ENCODE assay signal across 23 cellular contexts in the genomic region with DNA sequence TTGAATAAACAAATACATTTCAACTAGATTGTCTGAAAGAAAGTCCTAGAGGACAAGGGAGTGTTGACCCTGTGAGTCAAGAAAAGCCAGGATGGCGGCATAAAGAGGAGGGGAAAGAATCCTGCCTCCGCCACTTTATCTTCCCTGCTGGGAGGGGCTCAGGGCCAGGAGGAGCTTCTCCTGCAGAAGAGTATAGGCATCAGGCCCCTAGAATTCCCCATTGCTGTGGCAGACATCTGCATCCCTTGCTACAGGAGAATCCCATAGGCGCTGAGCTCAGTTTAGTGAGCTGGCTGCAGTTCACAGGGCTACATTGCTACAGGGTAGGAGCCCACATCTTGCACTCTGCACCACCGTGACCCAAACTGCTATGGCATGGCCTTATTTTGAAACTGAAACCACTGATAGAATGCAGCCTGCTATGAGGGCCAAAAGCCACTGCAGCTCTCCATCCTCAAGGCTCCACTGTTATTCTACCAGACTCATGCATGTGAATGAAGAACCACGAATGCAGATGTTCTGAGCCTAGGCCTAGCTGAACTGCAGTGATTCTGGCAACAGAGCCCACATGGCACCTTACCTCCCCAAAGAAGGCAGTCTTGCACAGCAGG.
"Had no signal": no experiment of that assay in that cellular context is flagged by ENCODE, and none has a peak within 500 bp of the region (broad histone marks: within the 10 kb centered on the region; RNA-seq: fewer than 3 reads in every experiment).

No MANE protein-coding gene starts in this region.

- H3K4me3 ChIP-seq: esophagus muscularis mucosa, hepatocyte, prostate gland, right atrium auricular region, spleen, thoracic aorta, upper lobe of left lung had no signal

- H3K27ac ChIP-seq: esophagus muscularis mucosa, hepatocyte, prostate gland, right atrium auricular region, spleen, thoracic aorta, upper lobe of left lung had no signal

- H3K27me3 ChIP-seq: esophagus muscularis mucosa, hepatocyte, right atrium auricular region, spleen, upper lobe of left lung had no signal

- H3K4me1 ChIP-seq: esophagus muscularis mucosa, prostate gland, right atrium auricular region, spleen, upper lobe of left lung had no signal

- H2AFZ ChIP-seq: hepatocyte had no signal

- H3K36me3 Mint-ChIP-seq: activated CD4-positive, alpha-beta memory T cell treated with anti-CD3 and anti-CD28 coated beads for 36 hours had no signal

- H3K27me3 Mint-ChIP-seq: activated CD4-positive, alpha-beta memory T cell treated with anti-CD3 and anti-CD28 coated beads for 36 hours; activated naive CD8-positive, alpha-beta T cell treated with anti-CD3 and anti-CD28 coated beads, Interleukin-2, amount 50 U/mL, for 24 hours; dendritic cell treated with granulocyte-macrophage colony-stimulating factor and Interleukin-4, amounts not matched to agents 40 ng/mL and 50 ng/mL, for 4 days; T-helper 17 cell had no signal

- H3K4me1 Mint-ChIP-seq: activated naive CD8-positive, alpha-beta T cell treated with anti-CD3 and anti-CD28 coated beads, Interleukin-2, amount 50 U/mL, for 24 hours; T-helper 17 cell had no signal

- ATAC-seq: activated naive CD8-positive, alpha-beta T cell treated with anti-CD3 and anti-CD28 coated beads, Interleukin-2, amount 50 U/mL, for 24 hours; left ventricle myocardium superior; T-helper 17 cell had no signal

- H3K27ac Mint-ChIP-seq: activated CD4-positive, alpha-beta memory T cell treated with anti-CD3 and anti-CD28 coated beads for 36 hours; activated naive CD8-positive, alpha-beta T cell treated with anti-CD3 and anti-CD28 coated beads, Interleukin-2, amount 50 U/mL, for 24 hours; dendritic cell treated with granulocyte-macrophage colony-stimulating factor and Interleukin-4, amounts not matched to agents 40 ng/mL and 50 ng/mL, for 4 days; T-helper 17 cell had no signal

- H3K79me2 ChIP-seq: hepatocyte had no signal

- DNase-seq: activated CD4-positive, alpha-beta memory T cell treated with anti-CD3 and anti-CD28 coated beads for 36 hours; activated CD4-positive, alpha-beta T cell treated with anti-CD3 and anti-CD28 coated beads for 48 hours; activated CD4-positive, CD25-positive, alpha-beta regulatory T cell; activated gamma-delta T cell; activated naive CD4-positive, alpha-beta T cell treated with anti-CD3 and anti-CD28 coated beads, Interleukin-2, amount 50 U/mL, for 16 hours; activated naive CD8-positive, alpha-beta T cell treated with anti-CD3 and anti-CD28 coated beads, Interleukin-2, amount 50 U/mL, for 24 hours; activated T-cell treated with anti-CD3 and anti-CD28 coated beads for 4 hours; effector CD4-positive, alpha-beta T cell; glutamatergic neuron; left ventricle myocardium superior; mammary epithelial cell; spleen; stimulated activated CD4-positive, alpha-beta T cell treated with anti-CD3 and anti-CD28 coated beads, Interleukin-4, amount 100 ng/mL, for 1 hour; stimulated activated naive CD4-positive, alpha-beta T cell treated with Interleukin-2 at 50 U/mL for 16 hours; SW 1271; T-helper 17 cell; upper lobe of left lung had no signal

- H3K36me3 ChIP-seq: esophagus muscularis mucosa, prostate gland, right atrium auricular region, spleen, thoracic aorta, upper lobe of left lung had no signal

- H3K4me3 Mint-ChIP-seq: activated CD4-positive, alpha-beta memory T cell treated with anti-CD3 and anti-CD28 coated beads for 36 hours; activated naive CD8-positive, alpha-beta T cell treated with anti-CD3 and anti-CD28 coated beads, Interleukin-2, amount 50 U/mL, for 24 hours; dendritic cell treated with granulocyte-macrophage colony-stimulating factor and Interleukin-4, amounts not matched to agents 40 ng/mL and 50 ng/mL, for 4 days; T-helper 17 cell had no signal

- H3K9me3 Mint-ChIP-seq: activated CD4-positive, alpha-beta memory T cell treated with anti-CD3 and anti-CD28 coated beads for 36 hours had no signal

- H3K4me2 ChIP-seq: hepatocyte had no signal

- H3K9me3 ChIP-seq: esophagus muscularis mucosa, prostate gland, right atrium auricular region, spleen, thoracic aorta, upper lobe of left lung had no signal
